In genomic region chr19:30003862-30004261, GRCh38 we compare ENCODE assay signal across 1 cellular context.
TF ChIP-seq lines count a peak whose summit lies in the region.

No MANE protein-coding gene starts in this region.

TF ChIP-seq in HEK293, 187 proteins besides CTCF, POLR2A, EP300 and RAD21 (continued from another document):
- TF ChIP-seq BCL11B (tag by site-specific recombination; IDR thresholded peaks at IDR 0.05; ENCODE audit: low read depth) (no peak; the same call in 1 of the 2 replicates), TRIM28 (IDR thresholded peaks at IDR 0.05; ENCODE audit: borderline replicate concordance, low read length) (peak; percentile 56; the same call in 1 of the 2 replicates), BCL6B (tag by site-specific recombination; IDR thresholded peaks at IDR 0.05) (peak; percentile 19; the same call in 1 of the 2 replicates), ZNF239 (tag by site-specific recombination; IDR thresholded peaks at IDR 0.05) (no peak), ZNF549 (tag by site-specific recombination; IDR thresholded peaks at IDR 0.05) (0 out of 2 replicates have a peak, but pooled peaks have one; percentile 4), PRDM1 (tag by site-specific recombination; IDR thresholded peaks at IDR 0.05) (no peak), ZNF544 (tag by site-specific recombination; IDR thresholded peaks at IDR 0.05) (no peak), GLI2 (tag by site-specific recombination; IDR thresholded peaks at IDR 0.05; ENCODE audit: borderline replicate concordance, low read depth) (no peak), ZSCAN5A (tag by site-specific recombination; IDR thresholded peaks at IDR 0.05) (no peak)
